ENCODE assay signal across 24 cellular contexts in genomic region chr20:48671141-48671540, GRCh38.
"Had no signal": no experiment of that assay in that cellular context is flagged by ENCODE, and none has a peak within 500 bp of the region (broad histone marks: within the 10 kb centered on the region; RNA-seq: fewer than 3 reads in every experiment).

No MANE protein-coding gene starts in this region.

- H3K27ac Mint-ChIP-seq: activated T-helper 2 cell treated with anti-CD3 and anti-CD28 coated beads, Interferon-gamma antibody, Interleukin-2, Interleukin-4, amounts not matched to agents 10 μg/mL and 5 μg/mL and 100 μg/mL, durations not matched to agents 14 hours and 24 hours and 36 hours had no signal

- H3K4me3 ChIP-seq: adrenal gland, ascending aorta, coronary artery, gastroesophageal sphincter, tibial artery had no signal

- H3K4me1 Mint-ChIP-seq: endodermal cell; stimulated activated memory B cell treated with anti-CD40 and anti-IgM and Interleukin-4, amounts not matched to agents 10 μg/mL and 1 μg/mL and 100 μg/mL, for 72 hours had no signal

- DNase-seq: activated CD4-positive, alpha-beta T cell treated with anti-CD3 and anti-CD28 coated beads for 4 hours; activated CD4-positive, alpha-beta T cell treated with anti-CD3 and anti-CD28 coated beads, Interleukin-2, amount 50 U/mL, for 48 hours; activated CD4-positive, CD25-positive, alpha-beta regulatory T cell; activated naive CD4-positive, alpha-beta T cell; adrenal gland; endodermal cell; head of caudate nucleus; hypothalamus; left cardiac atrium; occipital lobe; small intestine; stimulated activated CD4-positive, alpha-beta T cell treated with anti-CD3 and anti-CD28 coated beads, Interleukin-2, amount 100 ng/mL, for 24 hours; T1000; tibial artery had no signal

- H3K9me3 ChIP-seq: adrenal gland, ascending aorta, gastroesophageal sphincter, tibial artery had no signal

- H3K27me3 Mint-ChIP-seq: activated naive CD8-positive, alpha-beta T cell; memory B cell; stimulated activated memory B cell treated with anti-CD40 and anti-IgM and Interleukin-4, amounts not matched to agents 10 μg/mL and 1 μg/mL and 100 μg/mL, for 72 hours had no signal

- H3K9me3 Mint-ChIP-seq: activated T-helper 2 cell treated with anti-CD3 and anti-CD28 coated beads, Interferon-gamma antibody, Interleukin-2, Interleukin-4, amounts not matched to agents 10 μg/mL and 5 μg/mL and 100 μg/mL, durations not matched to agents 14 hours and 24 hours and 36 hours; memory B cell; stimulated activated memory B cell treated with anti-CD40 and anti-IgM and Interleukin-4, amounts not matched to agents 10 μg/mL and 1 μg/mL and 100 μg/mL, for 72 hours had no signal

- ATAC-seq: gastroesophageal sphincter; left cardiac atrium; sciatic nerve; stimulated activated memory B cell treated with anti-CD40 and anti-IgM and Interleukin-4, amounts not matched to agents 10 μg/mL and 1 μg/mL and 100 μg/mL, for 72 hours had no signal

- H3K27me3 ChIP-seq: adrenal gland, ascending aorta, gastroesophageal sphincter, tibial artery had no signal

- H3K27ac ChIP-seq: adrenal gland, ascending aorta, coronary artery, epithelial cell of prostate, gastroesophageal sphincter, tibial artery had no signal

- FAIRE-seq: islet of Langerhans, small intestine had no signal

- H3K4me3 Mint-ChIP-seq: activated naive CD8-positive, alpha-beta T cell; endodermal cell; memory B cell; stimulated activated memory B cell treated with anti-CD40 and anti-IgM and Interleukin-4, amounts not matched to agents 10 μg/mL and 1 μg/mL and 100 μg/mL, for 72 hours had no signal
